Comparison of ENCODE assay signal across 25 cellular contexts in genomic region chr11:94705419-94705818, GRCh38.
DNase-seq lines count a peak whose midpoint lies in the region; ATAC-seq, FAIRE-seq and TF ChIP-seq lines count a peak whose summit lies in the region.
"Had no signal": no experiment of that assay in that cellular context is flagged by ENCODE, and none has a peak within 500 bp of the region (broad histone marks: within the 10 kb centered on the region; RNA-seq: fewer than 3 reads in every experiment).

No MANE protein-coding gene starts in this region.

- H3K9ac ChIP-seq in SK-N-SH = no peak overlapping the region

- TF ChIP-seq EP300 in SK-N-SH (IDR thresholded peaks at IDR 0.05; ENCODE audit: borderline replicate concordance in 1 of 2, low read depth in 1 of 2, low read length in 1 of 2) = no peak

- H3F3A ChIP-seq in SK-N-SH (replicated peaks; ENCODE audit: insufficient read depth) = peaks cover 4% of the 10 kb centered on the region

- H3K27ac Mint-ChIP-seq in activated CD4-positive, alpha-beta T cell treated with anti-CD3 and anti-CD28 coated beads, Interleukin-2, amount 10 ng/mL, durations not matched to agents 7 days and 5 days = no peak overlapping the region
- H3K27ac Mint-ChIP-seq: activated CD4-positive, alpha-beta memory T cell treated with anti-CD3 and anti-CD28 coated beads, Interleukin-2, amount 10 ng/mL, durations not matched to agents 7 days and 5 days; activated naive CD8-positive, alpha-beta T cell treated with anti-CD3 and anti-CD28 coated beads, Interleukin-2, amount 50 U/mL, for 24 hours; effector memory CD8-positive, alpha-beta T cell; GM23338 had no signal

- no peaks in the 10 kb centered on the region for H3K36me3 Mint-ChIP-seq in activated CD4-positive, alpha-beta T cell treated with anti-CD3 and anti-CD28 coated beads, Interleukin-2, amount 10 ng/mL, durations not matched to agents 7 days and 5 days (ENCODE audit: low read depth)

- H3K4me1 Mint-ChIP-seq in activated CD4-positive, alpha-beta T cell treated with anti-CD3 and anti-CD28 coated beads, Interleukin-2, amount 10 ng/mL, durations not matched to agents 7 days and 5 days = no peaks in the 10 kb centered on the region
- H3K4me1 Mint-ChIP-seq: activated CD4-positive, alpha-beta memory T cell treated with anti-CD3 and anti-CD28 coated beads, Interleukin-2, amount 10 ng/mL, durations not matched to agents 7 days and 5 days; activated naive CD8-positive, alpha-beta T cell treated with anti-CD3 and anti-CD28 coated beads, Interleukin-2, amount 50 U/mL, for 24 hours had no signal

- H3K4me1 ChIP-seq in SK-N-SH (ENCODE audit: control insufficient read depth in 1 of 2, insufficient read depth in 2 of 2, low read depth in 1 of 2, low read length in 1 of 2) (no peaks in the 10 kb centered on the region; a peak in 1 of 4 replicates), neuron (ENCODE audit: insufficient read depth, low read length) (peaks cover 9% of the 10 kb centered on the region)
- H3K4me1 ChIP-seq: prostate gland, thyroid gland had no signal

- H3K9me3 Mint-ChIP-seq in activated CD4-positive, alpha-beta T cell treated with anti-CD3 and anti-CD28 coated beads, Interleukin-2, amount 10 ng/mL, durations not matched to agents 7 days and 5 days = no peaks in the 10 kb centered on the region
- H3K9me3 Mint-ChIP-seq: activated CD4-positive, alpha-beta memory T cell treated with anti-CD3 and anti-CD28 coated beads, Interleukin-2, amount 10 ng/mL, durations not matched to agents 7 days and 5 days; activated naive CD8-positive, alpha-beta T cell treated with anti-CD3 and anti-CD28 coated beads, Interleukin-2, amount 50 U/mL, for 24 hours; effector memory CD8-positive, alpha-beta T cell; GM23338 had no signal

- H3K9me2 ChIP-seq in SK-N-SH = no peaks in the 10 kb centered on the region

- H3K9me3 ChIP-seq in SK-N-SH (no peaks in the 10 kb centered on the region), neuron (ENCODE audit: low read length) (no peaks in the 10 kb centered on the region)
- H3K9me3 ChIP-seq: esophagus muscularis mucosa, prostate gland, thyroid gland had no signal

- no peak overlapping the region for H3K4me3 ChIP-seq in SK-N-SH (ENCODE audit: low read depth in 2 of 2, low read length in 1 of 2)
- no peak overlapping the region for H3K4me3 ChIP-seq in neuron (ENCODE audit: low read length)
- H3K4me3 ChIP-seq: esophagus muscularis mucosa, GM23338, prostate gland, thyroid gland had no signal

- CTCF ChIA-PET in SK-N-SH (lab: Yijun Ruan, JAX) = no interaction called here
- CTCF ChIA-PET in activated CD4-positive, alpha-beta T cell treated with anti-CD3 and anti-CD28 coated beads, Interleukin-2, amount 10 ng/mL, durations not matched to agents 7 days and 5 days (lab: Charles Lee) = no interaction called here

- peaks cover 18% of the 10 kb centered on the region for H3K27me3 Mint-ChIP-seq in activated CD4-positive, alpha-beta T cell treated with anti-CD3 and anti-CD28 coated beads, Interleukin-2, amount 10 ng/mL, durations not matched to agents 7 days and 5 days
- H3K27me3 Mint-ChIP-seq: effector memory CD8-positive, alpha-beta T cell had no signal

- ATAC-seq in SK-N-SH treated with all-trans-retinoic acid at 6 μM for 48 hours (no peak), left cardiac atrium (peak; percentile 82 to 93), HG02870 (IDR thresholded peaks at IDR 0.05; ENCODE audit: unreplicated experiment) (no peak)
- ATAC-seq: activated naive CD8-positive, alpha-beta T cell treated with anti-CD3 and anti-CD28 coated beads, Interleukin-2, amount 50 U/mL, for 24 hours; effector memory CD8-positive, alpha-beta T cell; GM23338 had no signal

- no peak overlapping the region for H3K4me3 Mint-ChIP-seq in activated CD4-positive, alpha-beta T cell treated with anti-CD3 and anti-CD28 coated beads, Interleukin-2, amount 10 ng/mL, durations not matched to agents 7 days and 5 days
- H3K4me3 Mint-ChIP-seq: activated CD4-positive, alpha-beta memory T cell treated with anti-CD3 and anti-CD28 coated beads, Interleukin-2, amount 10 ng/mL, durations not matched to agents 7 days and 5 days; activated naive CD8-positive, alpha-beta T cell treated with anti-CD3 and anti-CD28 coated beads, Interleukin-2, amount 50 U/mL, for 24 hours; effector memory CD8-positive, alpha-beta T cell; GM23338 had no signal

- no peak for FAIRE-seq in GM12892 (lab: Jason Lieb, UNC)
- FAIRE-seq: colon, small intestine had no signal

- no peak for TF ChIP-seq POLR2A in GM12892 (IDR thresholded peaks at IDR 0.05; ENCODE audit: low read depth, low read length)

- H4K20me1 ChIP-seq in SK-N-SH (ENCODE audit: insufficient read depth) = no peaks in the 10 kb centered on the region

- H3K27me3 ChIP-seq in SK-N-SH (ENCODE audit: insufficient read depth) (no peaks in the 10 kb centered on the region), neuron (ENCODE audit: insufficient read depth, low read length) (no peaks in the 10 kb centered on the region)
- H3K27me3 ChIP-seq: brain microvascular endothelial cell, esophagus muscularis mucosa, thyroid gland had no signal

- H3K27ac ChIP-seq in SK-N-SH (ENCODE audit: low read depth in 2 of 2, low read length in 1 of 2) = no peak overlapping the region; a peak in 1 of 4 replicates
- H3K27ac ChIP-seq: brain microvascular endothelial cell, esophagus muscularis mucosa, thyroid gland had no signal

- no peak overlapping the region for H3K4me2 ChIP-seq in SK-N-SH
- H3K4me2 ChIP-seq: GM23338 had no signal

- intact Hi-C loops in left cardiac atrium (cut with DNase I) = no loop called here

- no peak for DNase-seq in SK-N-SH
- DNase-seq in left cardiac atrium = no peak
- no peak for DNase-seq in GM12892 (ENCODE audit: insufficient read length)
- DNase-seq in germinal center (ENCODE audit: low spot score) = no peak
- DNase-seq in activated CD4-positive, alpha-beta T cell treated with anti-CD3 and anti-CD28 coated beads, Interleukin-2, amount 10 ng/mL, durations not matched to agents 7 days and 5 days = no peak
- DNase-seq: activated CD4-positive, alpha-beta memory T cell treated with anti-CD3 and anti-CD28 coated beads, Interleukin-2, amount 10 ng/mL, durations not matched to agents 7 days and 5 days; activated CD4-positive, CD25-positive, alpha-beta regulatory T cell; activated gamma-delta T cell; activated naive CD8-positive, alpha-beta T cell treated with anti-CD3 and anti-CD28 coated beads, Interleukin-2, amount 50 U/mL, for 24 hours; activated T-cell treated with anti-CD3 and anti-CD28 coated beads for 4 hours; brain microvascular endothelial cell; effector memory CD8-positive, alpha-beta T cell; RPMI8226; small intestine; stimulated activated CD4-positive, alpha-beta T cell treated with anti-CD3 and anti-CD28 coated beads, Interleukin-2, amount 100 ng/mL, for 48 hours; stimulated activated naive CD4-positive, alpha-beta T cell treated with Interleukin-2 at 50 U/mL for 16 hours; T1000; thyroid gland had no signal

- POLR2A ChIA-PET in SK-N-SH (lab: Yijun Ruan, JAX) = no interaction called here
- POLR2A ChIA-PET in activated CD4-positive, alpha-beta T cell treated with anti-CD3 and anti-CD28 coated beads, Interleukin-2, amount 10 ng/mL, durations not matched to agents 7 days and 5 days (lab: Charles Lee) = no interaction called here

- H2AFZ ChIP-seq in SK-N-SH (ENCODE audit: low read depth) (0 out of 2 replicates have a peak overlapping the region, but pooled peaks have one; percentile 66), neuron (ENCODE audit: low read depth, low read length) (peak overlapping the region; percentile 26)
- H2AFZ ChIP-seq: GM23338 had no signal

- H3K79me2 ChIP-seq in SK-N-SH (ENCODE audit: insufficient read depth) = no peaks in the 10 kb centered on the region

- H3K36me3 ChIP-seq in SK-N-SH (replicated peaks in 1 of 2; ENCODE audit: control insufficient read depth in 1 of 2, insufficient read depth in 2 of 2, low read length in 1 of 2) = no peaks in the 10 kb centered on the region
- no peaks in the 10 kb centered on the region for H3K36me3 ChIP-seq in neuron (ENCODE audit: insufficient read depth, low read length)
- H3K36me3 ChIP-seq: brain microvascular endothelial cell, esophagus muscularis mucosa, prostate gland, thyroid gland had no signal

- no peak for TF ChIP-seq CTCF in SK-N-SH (IDR thresholded peaks at IDR 0.05)

- no peak for TF ChIP-seq RAD21 in SK-N-SH (IDR thresholded peaks at IDR 0.05; ENCODE audit: low read length)

TF ChIP-seq in SK-N-SH, 30 proteins besides CTCF, POLR2A, EP300 and RAD21 (continues in another document):
- no peak for TF ChIP-seq MAX (IDR thresholded peaks at IDR 0.05; ENCODE audit: low read depth)

TF ChIP-seq in SK-N-SH treated with all-trans-retinoic acid at 6 μM for 48 hours, 23 proteins besides CTCF, POLR2A, EP300 and RAD21 (continues in another document):
- TF ChIP-seq CSRNP3 (CRISPR knock-in tag; IDR thresholded peaks at IDR 0.05) (no peak), PATZ1 (CRISPR knock-in tag; IDR thresholded peaks at IDR 0.05; ENCODE audit: borderline replicate concordance) (no peak), BACH2 (CRISPR knock-in tag; IDR thresholded peaks at IDR 0.05; ENCODE audit: borderline replicate concordance) (no peak)

Comparison
In these comparisons a context has a peak if more than half of its experiments do, and no peak if none do; other contexts are left out.
1. ATAC-seq: peak in left cardiac atrium (2 of 2); none in SK-N-SH treated with all-trans-retinoic acid at 6 μM for 48 hours (single experiment) and HG02870 (single experiment).